ENCODE assay signal across 1 cellular context in genomic region chr6:30071081-30071818, GRCh38.
TF ChIP-seq lines count a peak whose summit lies in the region.

No MANE protein-coding gene starts in this region.

TF ChIP-seq in K562, 482 proteins besides CTCF, POLR2A, EP300 and RAD21:
- TF ChIP-seq NCOA2 (IDR thresholded peaks at IDR 0.05; ENCODE audit: partially characterized antibody in 2 of 2), result no peak
- peak; percentile 66 for TF ChIP-seq POLR2G (IDR thresholded peaks at IDR 0.05; ENCODE audit: low read depth, low read length)
- TF ChIP-seq, protein P1, sequence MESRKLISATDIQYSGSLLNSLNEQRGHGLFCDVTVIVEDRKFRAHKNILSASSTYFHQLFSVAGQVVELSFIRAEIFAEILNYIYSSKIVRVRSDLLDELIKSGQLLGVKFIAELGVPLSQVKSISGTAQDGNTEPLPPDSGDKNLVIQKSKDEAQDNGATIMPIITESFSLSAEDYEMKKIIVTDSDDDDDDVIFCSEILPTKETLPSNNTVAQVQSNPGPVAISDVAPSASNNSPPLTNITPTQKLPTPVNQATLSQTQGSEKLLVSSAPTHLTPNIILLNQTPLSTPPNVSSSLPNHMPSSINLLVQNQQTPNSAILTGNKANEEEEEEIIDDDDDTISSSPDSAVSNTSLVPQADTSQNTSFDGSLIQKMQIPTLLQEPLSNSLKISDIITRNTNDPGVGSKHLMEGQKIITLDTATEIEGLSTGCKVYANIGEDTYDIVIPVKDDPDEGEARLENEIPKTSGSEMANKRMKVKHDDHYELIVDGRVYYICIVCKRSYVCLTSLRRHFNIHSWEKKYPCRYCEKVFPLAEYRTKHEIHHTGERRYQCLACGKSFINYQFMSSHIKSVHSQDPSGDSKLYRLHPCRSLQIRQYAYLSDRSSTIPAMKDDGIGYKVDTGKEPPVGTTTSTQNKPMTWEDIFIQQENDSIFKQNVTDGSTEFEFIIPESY (CRISPR knock-in tag; IDR thresholded peaks at IDR 0.05), result peak; percentile 80
- peak; percentile 57 for TF ChIP-seq RBFOX2 (IDR thresholded peaks at IDR 0.05; ENCODE audit: low read depth, low read length)
- TF ChIP-seq TBP (optimal IDR thresholded peaks at IDR 0.05; ENCODE audit: low read depth, low read length), result no peak
